In genomic region chr4:125781656-125782055, GRCh38 we compare ENCODE assay signal across 31 cellular contexts.
"Had no signal": no experiment of that assay in that cellular context is flagged by ENCODE, and none has a peak within 500 bp of the region (broad histone marks: within the 10 kb centered on the region; RNA-seq: fewer than 3 reads in every experiment).

No MANE protein-coding gene starts in this region.

- H3K4me2 ChIP-seq: SK-N-SH had no signal

- H3K27me3 ChIP-seq: MG63, Peyer's patch, SJSA1 had no signal

- H3K4me1 ChIP-seq: Peyer's patch had no signal

- H3K9ac ChIP-seq: SK-N-SH had no signal

- H3K9me3 ChIP-seq: MG63, Peyer's patch, SJSA1, SK-N-SH had no signal

- H3K36me3 ChIP-seq: MG63, Peyer's patch, SJSA1 had no signal

- ATAC-seq: PC-3 had no signal

- DNase-seq: Kasumi-1, KG1, MG63, NCI-H1048, NCI-H1092 treated with DMSO at 0.1 percent for 48 hours, NCI-H1105 treated with DMSO at 0.1 percent for 48 hours, NCI-H1417, NCI-H1436, NCI-H146, NCI-H1694, NCI-H187, NCI-H1930, NCI-H2029 treated with DMSO at 0.1 percent for 48 hours, NCI-H2081 treated with DMSO at 0.1 percent for 48 hours, NCI-H2107, NCI-H2171, NCI-H226, NCI-H510A, NCI-H524, NCI-H526, NCI-H774, OCI-M1, PC-3, Peyer's patch, Right ventricle myocardium superior, RPMI8226, SHP77 treated with DMSO at 0.1 percent for 48 hours, SK-N-SH, SW 1271, T-helper 1 cell had no signal

- H3K4me3 ChIP-seq: MG63, Peyer's patch, SJSA1 had no signal

- H3K27ac ChIP-seq: Peyer's patch, SJSA1 had no signal
